12 cellular contexts compared by ENCODE assay signal in genomic region chr17:79950711-79951110, GRCh38.
DNase-seq lines count a peak whose midpoint lies in the region; ATAC-seq and TF ChIP-seq lines count a peak whose summit lies in the region.
"Had no signal": no experiment of that assay in that cellular context is flagged by ENCODE, and none has a peak within 500 bp of the region (broad histone marks: within the 10 kb centered on the region; RNA-seq: fewer than 3 reads in every experiment).

No MANE protein-coding gene starts in this region.

- DNase-seq in G401 (ENCODE audit: low spot score) = peak; percentile 13
- peak; percentile 63 for DNase-seq in SW480 (ENCODE audit: low spot score)
- DNase-seq in pons (ENCODE audit: low spot score) = peak; percentile 89
- DNase-seq in erythroblast (lab: John Stamatoyannopoulos, UW) = no peak
- no peak for DNase-seq in gastrocnemius medialis
- DNase-seq: activated CD4-positive, alpha-beta memory T cell treated with anti-CD3 and anti-CD28 coated beads, Interleukin-2, amount 10 ng/mL, durations not matched to agents 7 days and 5 days; NCI-H187; stimulated activated CD8-positive, alpha-beta memory T cell treated with anti-CD3 and anti-CD28 coated beads, Interleukin-4, amount 100 ng/mL, for 48 hours had no signal

- peaks cover 5% of the 10 kb centered on the region for H3K36me3 ChIP-seq in iPS-18a (ENCODE audit: control insufficient read depth, low read depth, low read length)
- no peaks in the 10 kb centered on the region for H3K36me3 ChIP-seq in gastrocnemius medialis

- H3K27me3 ChIP-seq in iPS-18a (ENCODE audit: control insufficient read depth, insufficient read depth, low read length) (no peaks in the 10 kb centered on the region), gastrocnemius medialis (no peaks in the 10 kb centered on the region)

- no peak for ATAC-seq in GM21515 (IDR thresholded peaks at IDR 0.05; ENCODE audit: unreplicated experiment)
- ATAC-seq in gastrocnemius medialis = no peak
- ATAC-seq in HG02981 (IDR thresholded peaks at IDR 0.05; ENCODE audit: unreplicated experiment) = no peak
- ATAC-seq: HCT116 had no signal

- H3K4me1 ChIP-seq in iPS-18a (ENCODE audit: control insufficient read depth, low read depth, low read length) = peaks cover 63% of the 10 kb centered on the region
- no peaks in the 10 kb centered on the region for H3K4me1 ChIP-seq in gastrocnemius medialis

- H3K27ac ChIP-seq in iPS-18a (ENCODE audit: low read length) (peak overlapping the region; percentile 70), gastrocnemius medialis (no peak overlapping the region)

- peak overlapping the region; percentile 65 for H3K9ac ChIP-seq in iPS-18a (ENCODE audit: low read length)

- TF ChIP-seq POLR2A in erythroblast (IDR thresholded peaks at IDR 0.05; ENCODE audit: low read length) (no peak), gastrocnemius medialis (IDR thresholded peaks at IDR 0.05) (no peak)

- H3K4me3 ChIP-seq in iPS-18a (ENCODE audit: low read length) (peak overlapping the region; percentile 49), gastrocnemius medialis (no peak overlapping the region)

- intact Hi-C loops in gastrocnemius medialis (cut with DNase I; ENCODE audit: low total_unique reads) = no loop called here

- H3K9me3 ChIP-seq in iPS-18a (ENCODE audit: control insufficient read depth, low read depth, low read length) = no peaks in the 10 kb centered on the region
- H3K9me3 ChIP-seq in gastrocnemius medialis = no peaks in the 10 kb centered on the region

- no peak for TF ChIP-seq CTCF in gastrocnemius medialis (IDR thresholded peaks at IDR 0.05 in 4 of 5, conservative IDR thresholded peaks at IDR 0.05 in 1 of 5)

- in situ Hi-C loops in G401 (cut with HindIII; ENCODE audit: low sequenced_read_pairs) (no loop called here), gastrocnemius medialis (cut with MboI; ENCODE audit: low sequenced_read_pairs in 4 of 4) (no loop called here)

Comparison
In these comparisons a context has a peak if more than half of its experiments do, and no peak if none do; other contexts are left out.
1. DNase-seq: peak in G401 (single experiment), SW480 (single experiment) and pons (single experiment); none in erythroblast (0 of 2) and gastrocnemius medialis (0 of 2).